ENCODE assay signal across 1 cellular context in genomic region chr13:41196011-41196410, GRCh38.
TF ChIP-seq lines count a peak whose summit lies in the region.

No MANE protein-coding gene starts in this region.

TF ChIP-seq in HepG2, 621 proteins besides CTCF, POLR2A, EP300 and RAD21 (continued from another document):
- no peak for TF ChIP-seq NONO (IDR thresholded peaks at IDR 0.05)
- no peak for TF ChIP-seq NONO (CRISPR knock-in tag; conservative IDR thresholded peaks at IDR 0.05)
- no peak for TF ChIP-seq BCLAF1 (IDR thresholded peaks at IDR 0.05)
- no peak for TF ChIP-seq ATF7-NPFF (CRISPR knock-in tag; IDR thresholded peaks at IDR 0.05; ENCODE audit: low read depth)
- TF ChIP-seq ZNF235 (CRISPR knock-in tag; IDR thresholded peaks at IDR 0.05; ENCODE audit: borderline replicate concordance): no peak
- TF ChIP-seq HNRNPH1 (optimal IDR thresholded peaks at IDR 0.05; ENCODE audit: low read depth, low read length): no peak
- no peak for TF ChIP-seq ZNF333 (CRISPR knock-in tag; IDR thresholded peaks at IDR 0.05; ENCODE audit: borderline replicate concordance)
- no peak for TF ChIP-seq ZNF432 (CRISPR knock-in tag; IDR thresholded peaks at IDR 0.05; ENCODE audit: borderline replicate concordance)
- no peak for TF ChIP-seq ZNF841 (CRISPR knock-in tag; IDR thresholded peaks at IDR 0.05; ENCODE audit: borderline replicate concordance)
- TF ChIP-seq, protein P1, sequence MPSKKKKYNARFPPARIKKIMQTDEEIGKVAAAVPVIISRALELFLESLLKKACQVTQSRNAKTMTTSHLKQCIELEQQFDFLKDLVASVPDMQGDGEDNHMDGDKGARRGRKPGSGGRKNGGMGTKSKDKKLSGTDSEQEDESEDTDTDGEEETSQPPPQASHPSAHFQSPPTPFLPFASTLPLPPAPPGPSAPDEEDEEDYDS (CRISPR knock-in tag; IDR thresholded peaks at IDR 0.05): no peak
- no peak for TF ChIP-seq ZNF550 (CRISPR knock-in tag; IDR thresholded peaks at IDR 0.05; ENCODE audit: borderline replicate concordance)
- TF ChIP-seq NR2F2 (IDR thresholded peaks at IDR 0.05; ENCODE audit: borderline replicate concordance, low read depth): no peak
- TF ChIP-seq ZMYM3 (CRISPR knock-in tag; IDR thresholded peaks at IDR 0.05): no peak
- no peak for TF ChIP-seq SNRNP70 (IDR thresholded peaks at IDR 0.05; ENCODE audit: low read depth, low read length)
- no peak for TF ChIP-seq ZNF484 (CRISPR knock-in tag; IDR thresholded peaks at IDR 0.05; ENCODE audit: borderline replicate concordance, low read depth)
- TF ChIP-seq MZF1 (CRISPR knock-in tag; IDR thresholded peaks at IDR 0.05; ENCODE audit: borderline replicate concordance): no peak
- TF ChIP-seq ZNF564 (CRISPR knock-in tag; IDR thresholded peaks at IDR 0.05): no peak
- TF ChIP-seq, protein P2, sequence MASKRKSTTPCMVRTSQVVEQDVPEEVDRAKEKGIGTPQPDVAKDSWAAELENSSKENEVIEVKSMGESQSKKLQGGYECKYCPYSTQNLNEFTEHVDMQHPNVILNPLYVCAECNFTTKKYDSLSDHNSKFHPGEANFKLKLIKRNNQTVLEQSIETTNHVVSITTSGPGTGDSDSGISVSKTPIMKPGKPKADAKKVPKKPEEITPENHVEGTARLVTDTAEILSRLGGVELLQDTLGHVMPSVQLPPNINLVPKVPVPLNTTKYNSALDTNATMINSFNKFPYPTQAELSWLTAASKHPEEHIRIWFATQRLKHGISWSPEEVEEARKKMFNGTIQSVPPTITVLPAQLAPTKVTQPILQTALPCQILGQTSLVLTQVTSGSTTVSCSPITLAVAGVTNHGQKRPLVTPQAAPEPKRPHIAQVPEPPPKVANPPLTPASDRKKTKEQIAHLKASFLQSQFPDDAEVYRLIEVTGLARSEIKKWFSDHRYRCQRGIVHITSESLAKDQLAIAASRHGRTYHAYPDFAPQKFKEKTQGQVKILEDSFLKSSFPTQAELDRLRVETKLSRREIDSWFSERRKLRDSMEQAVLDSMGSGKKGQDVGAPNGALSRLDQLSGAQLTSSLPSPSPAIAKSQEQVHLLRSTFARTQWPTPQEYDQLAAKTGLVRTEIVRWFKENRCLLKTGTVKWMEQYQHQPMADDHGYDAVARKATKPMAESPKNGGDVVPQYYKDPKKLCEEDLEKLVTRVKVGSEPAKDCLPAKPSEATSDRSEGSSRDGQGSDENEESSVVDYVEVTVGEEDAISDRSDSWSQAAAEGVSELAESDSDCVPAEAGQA (IDR thresholded peaks at IDR 0.05; ENCODE audit: low read depth): no peak
- TF ChIP-seq, protein P2 (CRISPR knock-in tag; IDR thresholded peaks at IDR 0.05; ENCODE audit: borderline replicate concordance): no peak
- no peak for TF ChIP-seq ZSCAN9 (CRISPR knock-in tag; IDR thresholded peaks at IDR 0.05; ENCODE audit: borderline replicate concordance)
- no peak for TF ChIP-seq POLR2AphosphoS5 (IDR thresholded peaks at IDR 0.05; ENCODE audit: low read depth, low read length)
